In the genomic region with DNA sequence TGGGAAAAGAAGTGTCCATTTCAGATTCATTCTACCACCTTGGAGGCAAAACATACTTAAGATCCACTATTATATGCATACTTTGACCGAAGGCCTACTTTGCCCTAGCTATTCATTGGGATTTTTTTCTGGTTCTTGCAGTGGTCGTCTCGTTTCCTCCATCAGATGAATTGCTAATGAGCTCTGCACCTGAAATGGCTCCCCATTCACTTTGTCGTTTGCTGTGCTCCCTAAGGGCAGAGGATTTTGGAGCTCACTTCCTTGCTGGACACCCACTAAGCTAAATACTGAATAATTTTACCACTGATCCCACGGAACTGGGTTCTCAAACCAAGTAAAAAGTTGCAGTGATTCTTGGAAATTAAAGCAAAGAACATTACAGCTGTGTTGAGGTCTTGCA, we compare ENCODE assay signal across 8 cellular contexts. TPM values are rescaled to one million over a fixed set of nuclear protein-coding genes. Genes with fewer than 3 reads are reported as not detected.
DNase-seq lines count a peak whose midpoint lies in the region; ATAC-seq and TF ChIP-seq lines count a peak whose summit lies in the region.

No MANE protein-coding gene starts in this region.

- no peak for DNase-seq in CD4-positive, alpha-beta T cell
- DNase-seq in NAMALWA (ENCODE audit: low spot score) (peak; percentile 26), neural crest cell (ENCODE audit: low read depth, low spot score) (no peak), kidney tubule cell (ENCODE audit: low spot score) (no peak), T-helper 9 cell (no peak), medulla oblongata (ENCODE audit: extremely low spot score) (no peak), NCI-H1105 (lab: John Stamatoyannopoulos, UW) (no peak)

- intact Hi-C loops in CD4-positive, alpha-beta T cell (cut with DNase I, micrococcal nuclease) = loop anchor here (5.0 to 10.0 kb wide), 4 partner anchors 180 to 840 kb away; a partner anchor contains a TSS

- no peaks in the 10 kb centered on the region for H3K9me3 Mint-ChIP-seq in CD4-positive, alpha-beta T cell
- H3K9me3 Mint-ChIP-seq in neural crest cell = peaks cover 15% of the 10 kb centered on the region

- POLR2A ChIA-PET in CD4-positive, alpha-beta T cell (lab: Charles Lee) = interaction anchor here (1.1 to 8.5 kb wide), 9 partner anchors 15 to 978 kb away, joined by 3 to 293 read pairs (median 26); a partner anchor contains a TSS

- no peaks in the 10 kb centered on the region for H3K27me3 Mint-ChIP-seq in CD4-positive, alpha-beta T cell
- no peaks in the 10 kb centered on the region for H3K27me3 Mint-ChIP-seq in neural crest cell (ENCODE audit: low read depth)

- H3K4me3 Mint-ChIP-seq in CD4-positive, alpha-beta T cell = peak overlapping the region; percentile 95
- peak overlapping the region; percentile 93 for H3K4me3 Mint-ChIP-seq in neural crest cell

- H3K36me3 Mint-ChIP-seq in CD4-positive, alpha-beta T cell (ENCODE audit: low read depth) = peaks cover 27% of the 10 kb centered on the region
- H3K36me3 Mint-ChIP-seq in neural crest cell (ENCODE audit: low read depth) = peaks cover 20% of the 10 kb centered on the region

- ATAC-seq in CD4-positive, alpha-beta T cell (ENCODE audit: poor library complexity) = no peak

- CTCF ChIA-PET in CD4-positive, alpha-beta T cell (lab: Charles Lee) = interaction anchor here (1.1 to 6.3 kb wide), 2 partner anchors 12 to 17 kb away, joined by 5 to 248 read pairs; a partner anchor contains a TSS

- H3K36me3 ChIP-seq in duodenal mucosa (ENCODE audit: control insufficient read depth in 1 of 2, insufficient read depth in 2 of 2, low read length in 2 of 2) = peaks cover 0 to 1% of the 10 kb centered on the region in 2 donors

- H3K27me3 ChIP-seq in CD4-positive, alpha-beta T cell (ENCODE audit: control insufficient read depth, insufficient read depth, low read length) = no peaks in the 10 kb centered on the region
- H3K27me3 ChIP-seq in duodenal mucosa (ENCODE audit: control insufficient read depth in 1 of 2, insufficient read depth in 2 of 2, low read length in 2 of 2) = no peaks in the 10 kb centered on the region

- H3K9ac ChIP-seq in duodenal mucosa (ENCODE audit: low read depth in 1 of 2, low read length in 2 of 2) = peak overlapping the region; percentile 86 to 96

- H3K4me3 ChIP-seq in duodenal mucosa (ENCODE audit: low read depth in 1 of 2, low read length in 2 of 2) = peak overlapping the region; percentile 85 to 93

- TF ChIP-seq CTCF in CD4-positive, alpha-beta T cell (IDR thresholded peaks at IDR 0.05) = no peak
- no peak for TF ChIP-seq CTCF in neural crest cell (conservative IDR thresholded peaks at IDR 0.05)

- H3K27ac ChIP-seq in CD4-positive, alpha-beta T cell (ENCODE audit: low read depth, low read length) = no peak overlapping the region
- no peak overlapping the region for H3K27ac ChIP-seq in duodenal mucosa (ENCODE audit: low read depth, low read length)

- H3K4me1 Mint-ChIP-seq in CD4-positive, alpha-beta T cell (ENCODE audit: low read depth) = peaks cover 43% of the 10 kb centered on the region
- H3K4me1 Mint-ChIP-seq in neural crest cell = peaks cover 24% of the 10 kb centered on the region

- peak overlapping the region; percentile 94 for H3K27ac Mint-ChIP-seq in CD4-positive, alpha-beta T cell
- H3K27ac Mint-ChIP-seq in neural crest cell (ENCODE audit: unreplicated experiment) = no peak overlapping the region

- H3K9me3 ChIP-seq in CD4-positive, alpha-beta T cell (ENCODE audit: control insufficient read depth, low read length) = no peaks in the 10 kb centered on the region
- H3K9me3 ChIP-seq in duodenal mucosa (ENCODE audit: control insufficient read depth in 1 of 2, low read length in 2 of 2) = peaks cover 2 to 5% of the 10 kb centered on the region in 2 donors

- H3K4me1 ChIP-seq in duodenal mucosa (ENCODE audit: control insufficient read depth in 1 of 2, insufficient read depth in 2 of 2, low read length in 2 of 2) = peaks cover 17 to 21% of the 10 kb centered on the region in 2 donors

RNA-seq across cellular contexts. Expression of a gene that starts 1.9 kb away (rescaled TPM):
- total RNA-seq in CD4-positive, alpha-beta T cell = 10 to 100 TPM; 59.5 to 66.0 TPM
- 100 and 104 TPM in 2 replicates for total RNA-seq in neural crest cell

RNA-seq across cellular contexts. Expression of a gene that starts 16.3 kb away (rescaled TPM):
- total RNA-seq in CD4-positive, alpha-beta T cell = 10 to 100 TPM; 81.0 to 83.8 TPM
- 64.9 and 66.8 TPM in 2 replicates for total RNA-seq in neural crest cell

RNA-seq across cellular contexts. Expression of a gene that starts 22.8 kb away (rescaled TPM):
- not detected for total RNA-seq in CD4-positive, alpha-beta T cell
- total RNA-seq in neural crest cell = 22.5 and 22.7 TPM in 2 replicates

Comparison
In these comparisons a context has a peak if more than half of its experiments do, and no peak if none do; other contexts are left out.
1. RNA of a gene that starts 22.8 kb away (total RNA-seq): 22.5 to 22.7 TPM in neural crest cell; not detected in CD4-positive, alpha-beta T cell; every median in the first group is over 10 times any median in the second.